1 cellular context compared by ENCODE assay signal in the genomic region with DNA sequence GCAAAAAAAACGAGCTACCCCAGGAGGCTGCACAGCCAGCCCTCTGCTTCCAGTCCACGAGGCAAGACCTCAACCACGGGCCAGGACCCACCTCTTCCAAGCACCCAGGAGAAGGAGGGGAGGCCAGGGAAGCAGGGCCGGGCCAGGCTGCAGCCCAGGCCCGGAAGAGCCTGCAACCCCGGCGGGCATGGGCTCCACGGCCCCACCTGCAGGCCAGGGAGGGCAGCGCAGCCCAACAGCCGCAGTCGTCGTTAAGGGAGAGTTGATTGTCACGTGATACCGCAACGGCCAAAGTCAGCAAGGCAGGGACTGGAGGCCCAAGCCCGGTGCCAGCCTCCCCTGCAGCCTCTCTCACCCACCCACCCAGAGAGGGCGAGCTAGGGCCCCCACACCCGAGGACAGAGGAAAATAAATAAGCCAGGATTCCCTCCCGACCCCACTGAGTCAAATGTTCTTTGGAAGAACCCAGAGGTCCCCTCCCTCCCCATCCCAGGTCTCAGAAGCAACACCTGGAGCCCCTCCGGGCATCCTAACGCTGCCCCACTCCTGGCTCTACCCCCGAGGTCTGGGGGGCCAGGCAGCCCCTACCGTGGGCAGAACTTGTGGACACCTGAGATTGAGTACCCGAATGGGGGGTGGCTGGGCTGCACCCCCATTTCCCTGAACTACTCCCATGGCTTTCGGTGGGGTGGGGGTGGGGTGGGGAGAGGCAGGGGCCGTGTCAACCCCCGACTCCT.
TF ChIP-seq lines count a peak whose summit lies in the region.

No MANE protein-coding gene starts in this region.

TF ChIP-seq in GM12878, 131 proteins besides CTCF, POLR2A, EP300 and RAD21 (continued from another document):
- TF ChIP-seq, protein P1, sequence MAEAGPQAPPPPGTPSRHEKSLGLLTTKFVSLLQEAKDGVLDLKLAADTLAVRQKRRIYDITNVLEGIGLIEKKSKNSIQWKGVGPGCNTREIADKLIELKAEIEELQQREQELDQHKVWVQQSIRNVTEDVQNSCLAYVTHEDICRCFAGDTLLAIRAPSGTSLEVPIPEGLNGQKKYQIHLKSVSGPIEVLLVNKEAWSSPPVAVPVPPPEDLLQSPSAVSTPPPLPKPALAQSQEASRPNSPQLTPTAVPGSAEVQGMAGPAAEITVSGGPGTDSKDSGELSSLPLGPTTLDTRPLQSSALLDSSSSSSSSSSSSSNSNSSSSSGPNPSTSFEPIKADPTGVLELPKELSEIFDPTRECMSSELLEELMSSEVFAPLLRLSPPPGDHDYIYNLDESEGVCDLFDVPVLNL (IDR thresholded peaks at IDR 0.05; ENCODE audit: low read depth, low read length), result no peak
